Comparison of ENCODE assay signal across 12 cellular contexts in the genomic region with DNA sequence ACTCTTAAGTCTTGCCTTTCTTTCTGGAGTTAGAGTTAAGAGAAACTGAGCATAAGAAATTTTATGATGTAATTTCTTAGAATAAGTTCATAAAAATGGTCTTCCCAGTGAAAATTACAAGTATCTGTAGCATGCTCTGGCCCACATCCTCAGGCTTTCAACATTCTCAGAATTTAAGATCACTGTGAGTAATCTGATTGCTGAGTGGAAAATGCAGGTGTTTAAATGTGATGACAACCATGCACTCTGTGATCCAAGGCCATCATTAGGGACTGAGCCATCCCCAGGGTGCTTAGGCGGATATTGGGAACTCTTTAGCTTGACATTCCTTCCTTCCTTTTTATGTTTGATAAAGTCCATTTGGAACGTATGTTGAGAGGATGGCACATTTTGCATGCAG.
"Had no signal": no experiment of that assay in that cellular context is flagged by ENCODE, and none has a peak within 500 bp of the region (broad histone marks: within the 10 kb centered on the region; RNA-seq: fewer than 3 reads in every experiment).

No MANE protein-coding gene starts in this region.

- H3K27ac ChIP-seq: epithelial cell of prostate, hepatocyte, SK-N-MC, upper lobe of right lung had no signal

- H3K27ac Mint-ChIP-seq: activated B cell treated with CpG ODN at 0.5 μM for 24 hours had no signal

- H3K4me3 ChIP-seq: hepatocyte, SK-N-MC, skin epidermis, upper lobe of right lung had no signal

- H3K4me3 Mint-ChIP-seq: activated B cell treated with CpG ODN at 0.5 μM for 24 hours; dendritic cell treated with granulocyte-macrophage colony-stimulating factor and Interleukin-4, amounts not matched to agents 40 ng/mL and 50 ng/mL, for 4 days; effector memory CD8-positive, alpha-beta T cell had no signal

- H3K36me3 ChIP-seq: upper lobe of right lung had no signal

- H3K9me3 Mint-ChIP-seq: activated B cell treated with CpG ODN at 0.5 μM for 24 hours; dendritic cell treated with granulocyte-macrophage colony-stimulating factor and Interleukin-4, amounts not matched to agents 40 ng/mL and 50 ng/mL, for 4 days; effector memory CD8-positive, alpha-beta T cell had no signal

- H3K27me3 Mint-ChIP-seq: effector memory CD8-positive, alpha-beta T cell had no signal

- ATAC-seq: effector memory CD8-positive, alpha-beta T cell; upper lobe of right lung had no signal

- H3K9me3 ChIP-seq: upper lobe of right lung had no signal

- H3K27me3 ChIP-seq: hepatocyte, upper lobe of right lung had no signal

- DNase-seq: activated B cell treated with CpG ODN at 0.5 μM for 24 hours; activated naive CD4-positive, alpha-beta T cell treated with anti-CD3 and anti-CD28 coated beads, Interleukin-2, amount 50 U/mL, for 16 hours; activated T-cell treated with anti-CD3 and anti-CD28 coated beads, Interleukin-2, amount 50 U/mL, for 1 hour; cerebellar nuclear complex; effector memory CD8-positive, alpha-beta T cell; posterior cingulate gyrus; upper lobe of right lung had no signal
